In the genomic region with DNA sequence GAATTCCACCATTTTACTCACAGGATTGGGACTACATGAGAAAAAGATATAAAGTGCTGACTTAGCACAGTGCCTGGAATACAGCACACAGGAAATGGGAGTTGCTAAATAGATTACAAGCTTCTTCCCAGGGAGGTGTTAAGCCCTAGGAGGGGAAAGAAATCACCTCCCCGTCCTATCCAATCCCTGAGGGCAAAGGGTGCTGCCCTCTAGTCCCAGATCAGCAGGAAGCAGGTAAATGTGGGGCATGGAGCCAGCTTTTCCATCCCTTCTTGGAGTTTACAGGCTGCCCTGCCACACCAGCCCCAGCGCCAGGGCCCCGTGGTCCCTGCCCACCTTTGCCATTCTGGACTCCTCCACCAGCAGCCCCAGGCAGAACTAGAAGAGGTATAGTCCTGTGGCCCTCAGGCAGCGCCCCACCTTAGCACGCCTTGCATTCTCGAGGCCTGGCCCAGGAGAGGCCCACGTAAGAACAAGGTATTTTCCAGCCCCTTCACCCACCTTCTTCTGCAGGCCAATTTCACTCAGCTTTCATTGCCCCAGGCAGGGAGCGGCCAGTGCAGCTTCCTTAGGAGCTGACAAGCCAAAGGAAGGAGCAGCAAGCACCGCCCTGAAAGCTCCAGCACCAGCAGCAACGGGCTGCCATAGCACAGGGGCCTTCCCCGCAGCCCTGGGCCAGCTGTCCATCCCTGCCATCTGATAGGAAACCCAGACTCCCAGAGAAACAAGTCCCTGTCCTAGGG, we compare ENCODE assay signal across 8 cellular contexts. TPM values are rescaled to one million over a fixed set of nuclear protein-coding genes. Genes with fewer than 3 reads are reported as not detected.
DNase-seq lines count a peak whose midpoint lies in the region; TF ChIP-seq lines count a peak whose summit lies in the region.

No MANE protein-coding gene starts in this region.

- H3K4me3 ChIP-seq in brain microvascular endothelial cell (ENCODE audit: low read depth, low read length) = no peak overlapping the region
- H3K4me3 ChIP-seq in liver (ENCODE audit: low read depth in 1 of 3, low read length in 3 of 3) = no peak overlapping the region
- H3K4me3 ChIP-seq in urinary bladder (ENCODE audit: low read depth, low read length) = no peak overlapping the region

- WGBS in liver = 64% methylated on average over 11 of the region's 11 CpGs
- WGBS in urinary bladder = 38% methylated on average over 11 of the region's 11 CpGs

- no peak for TF ChIP-seq CTCF in brain microvascular endothelial cell (IDR thresholded peaks at IDR 0.05; ENCODE audit: low read depth, low read length, missing control alignments)
- TF ChIP-seq CTCF in liver (IDR thresholded peaks at IDR 0.05; ENCODE audit: low read depth, low read length, missing input control) = no peak

- no peak for TF ChIP-seq RAD21 in liver (IDR thresholded peaks at IDR 0.05)

- H3K27me3 ChIP-seq in brain microvascular endothelial cell (replicated peaks) (no peaks in the 10 kb centered on the region), liver (ENCODE audit: control insufficient read depth in 4 of 4, insufficient read depth in 4 of 4, low read length in 3 of 4) (no peaks in the 10 kb centered on the region)

- DNase-seq in activated naive CD4-positive, alpha-beta T cell treated with Interleukin-2 at 50 U/mL for 16 hours = no peak
- DNase-seq in brain microvascular endothelial cell (no peak), COR-L47 (lab: John Stamatoyannopoulos, UW) (no peak), germinal center (ENCODE audit: low spot score) (no peak), cortex of kidney (lab: John Stamatoyannopoulos, UW) (no peak)

- no peaks in the 10 kb centered on the region for H3K36me3 Mint-ChIP-seq in activated naive CD4-positive, alpha-beta T cell treated with anti-CD3 and anti-CD28 coated beads, Interleukin-2, amount 50 U/mL, for 24 hours

- H3K27me3 Mint-ChIP-seq in activated naive CD4-positive, alpha-beta T cell treated with anti-CD3 and anti-CD28 coated beads, Interleukin-2, amount 50 U/mL, for 24 hours = no peaks in the 10 kb centered on the region

- H3K36me3 ChIP-seq in brain microvascular endothelial cell (replicated peaks) = peaks cover 19% of the 10 kb centered on the region
- no peaks in the 10 kb centered on the region for H3K36me3 ChIP-seq in liver (ENCODE audit: control insufficient read depth in 4 of 4, insufficient read depth in 3 of 4, low read depth in 1 of 4, low read length in 3 of 4)
- H3K36me3 ChIP-seq in urinary bladder (ENCODE audit: insufficient read depth) = no peaks in the 10 kb centered on the region

- H3K4me1 ChIP-seq in liver (ENCODE audit: control insufficient read depth in 4 of 4, insufficient read depth in 4 of 4, low read length in 3 of 4) (peaks cover 20 to 84% (median 73%) of the 10 kb centered on the region in 4 donors), urinary bladder (ENCODE audit: insufficient read depth) (peaks cover 6% of the 10 kb centered on the region)

- peak overlapping the region; percentile 15 for H3K4me3 Mint-ChIP-seq in activated naive CD4-positive, alpha-beta T cell treated with anti-CD3 and anti-CD28 coated beads, Interleukin-2, amount 50 U/mL, for 24 hours

- peaks cover 93% of the 10 kb centered on the region for H3K4me1 Mint-ChIP-seq in activated naive CD4-positive, alpha-beta T cell treated with anti-CD3 and anti-CD28 coated beads, Interleukin-2, amount 50 U/mL, for 24 hours

- in situ Hi-C loops in brain microvascular endothelial cell (cut with HindIII; ENCODE audit: low pct_ligation_motif_present, low sequenced_read_pairs) = no loop called here

- H3K9ac ChIP-seq in liver (ENCODE audit: low read depth in 1 of 2, low read length in 2 of 2) = peak overlapping the region; percentile 14 to 38

- no peaks in the 10 kb centered on the region for H3K9me3 Mint-ChIP-seq in activated naive CD4-positive, alpha-beta T cell treated with anti-CD3 and anti-CD28 coated beads, Interleukin-2, amount 50 U/mL, for 24 hours

- H3K9me3 ChIP-seq in liver (ENCODE audit: control insufficient read depth in 4 of 4, low read length in 3 of 4) = no peaks in the 10 kb centered on the region

- H3K27ac ChIP-seq in brain microvascular endothelial cell (peak overlapping the region; percentile 94), liver (ENCODE audit: low read depth in 1 of 2, low read length in 2 of 2) (peak overlapping the region; percentile 78 to 92), urinary bladder (ENCODE audit: low read depth) (peak overlapping the region; percentile 87)

- peak overlapping the region; percentile 98 for H3K27ac Mint-ChIP-seq in activated naive CD4-positive, alpha-beta T cell treated with anti-CD3 and anti-CD28 coated beads, Interleukin-2, amount 50 U/mL, for 24 hours

TF ChIP-seq in liver, 16 proteins besides CTCF, POLR2A, EP300 and RAD21:
- TF ChIP-seq, protein P1, sequence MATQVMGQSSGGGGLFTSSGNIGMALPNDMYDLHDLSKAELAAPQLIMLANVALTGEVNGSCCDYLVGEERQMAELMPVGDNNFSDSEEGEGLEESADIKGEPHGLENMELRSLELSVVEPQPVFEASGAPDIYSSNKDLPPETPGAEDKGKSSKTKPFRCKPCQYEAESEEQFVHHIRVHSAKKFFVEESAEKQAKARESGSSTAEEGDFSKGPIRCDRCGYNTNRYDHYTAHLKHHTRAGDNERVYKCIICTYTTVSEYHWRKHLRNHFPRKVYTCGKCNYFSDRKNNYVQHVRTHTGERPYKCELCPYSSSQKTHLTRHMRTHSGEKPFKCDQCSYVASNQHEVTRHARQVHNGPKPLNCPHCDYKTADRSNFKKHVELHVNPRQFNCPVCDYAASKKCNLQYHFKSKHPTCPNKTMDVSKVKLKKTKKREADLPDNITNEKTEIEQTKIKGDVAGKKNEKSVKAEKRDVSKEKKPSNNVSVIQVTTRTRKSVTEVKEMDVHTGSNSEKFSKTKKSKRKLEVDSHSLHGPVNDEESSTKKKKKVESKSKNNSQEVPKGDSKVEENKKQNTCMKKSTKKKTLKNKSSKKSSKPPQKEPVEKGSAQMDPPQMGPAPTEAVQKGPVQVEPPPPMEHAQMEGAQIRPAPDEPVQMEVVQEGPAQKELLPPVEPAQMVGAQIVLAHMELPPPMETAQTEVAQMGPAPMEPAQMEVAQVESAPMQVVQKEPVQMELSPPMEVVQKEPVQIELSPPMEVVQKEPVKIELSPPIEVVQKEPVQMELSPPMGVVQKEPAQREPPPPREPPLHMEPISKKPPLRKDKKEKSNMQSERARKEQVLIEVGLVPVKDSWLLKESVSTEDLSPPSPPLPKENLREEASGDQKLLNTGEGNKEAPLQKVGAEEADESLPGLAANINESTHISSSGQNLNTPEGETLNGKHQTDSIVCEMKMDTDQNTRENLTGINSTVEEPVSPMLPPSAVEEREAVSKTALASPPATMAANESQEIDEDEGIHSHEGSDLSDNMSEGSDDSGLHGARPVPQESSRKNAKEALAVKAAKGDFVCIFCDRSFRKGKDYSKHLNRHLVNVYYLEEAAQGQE (IDR thresholded peaks at IDR 0.05) = no peak
- TF ChIP-seq RXRA (IDR thresholded peaks at IDR 0.05) (peak; percentile 6 to 39), NR2F2 (IDR thresholded peaks at IDR 0.05) (peak; percentile 70), FOXA1 (IDR thresholded peaks at IDR 0.05) (no peak), HNF4A (conservative IDR thresholded peaks at IDR 0.05) (peak in 1 of 2 donors; percentile 63), SP1 (IDR thresholded peaks at IDR 0.05) (peak; percentile 31), FOXA2 (IDR thresholded peaks at IDR 0.05) (no peak)

RNA-seq across cellular contexts. Expression of a gene that starts 28.8 kb away (rescaled TPM):
- 1,000 to 10,000 TPM; 1,321 to 1,770 TPM for total RNA-seq in liver
- 1,000 to 10,000 TPM in 1 of 2 donors, 100 to 1,000 TPM in 1; 472 to 1,306 TPM for polyA plus RNA-seq in liver
- total RNA-seq in urinary bladder = 1,987 TPM
- polyA plus RNA-seq in urinary bladder = 3,611 TPM

RNA-seq across cellular contexts. Expression of a gene that starts 35.2 kb away (rescaled TPM):
- total RNA-seq in liver (10 to 100 TPM; 38.0 to 78.6 TPM), urinary bladder (76.9 TPM)
- polyA plus RNA-seq in liver (10 to 100 TPM in 1 of 2 donors, 1 to 10 TPM in 1; 7.3 to 13.7 TPM), urinary bladder (30.4 TPM)

RNA-seq across cellular contexts. Expression of a gene that starts 35.8 kb away (rescaled TPM):
- total RNA-seq in liver (10 to 100 TPM in 1 of 2 donors, 1 to 10 TPM in 1; 6.0 to 13.1 TPM), urinary bladder (32.4 TPM)
- polyA plus RNA-seq in liver (10 to 100 TPM; 12.0 to 12.6 TPM), urinary bladder (111 TPM)
